Comparison of ENCODE assay signal across 17 cellular contexts in genomic region chr3:31966978-31967592, GRCh38. TPM values are rescaled to one million over a fixed set of nuclear protein-coding genes. Genes with fewer than 3 reads are reported as not detected.
DNase-seq lines count a peak whose midpoint lies in the region; ATAC-seq, FAIRE-seq and TF ChIP-seq lines count a peak whose summit lies in the region.
"Had no signal": no experiment of that assay in that cellular context is flagged by ENCODE, and none has a peak within 500 bp of the region (broad histone marks: within the 10 kb centered on the region; RNA-seq: fewer than 3 reads in every experiment).

No MANE protein-coding gene starts in this region.

- no peaks in the 10 kb centered on the region for H4K20me1 ChIP-seq in HCT116 (ENCODE audit: insufficient read depth)
- H4K20me1 ChIP-seq in keratinocyte (ENCODE audit: control insufficient read depth, extremely low read depth, insufficient read depth, low read length): peaks cover 2% of the 10 kb centered on the region

- H3K27ac ChIP-seq in HCT116 (ENCODE audit: low read depth, low read length): peak overlapping the region; percentile 46; the same call in 1 of the 2 replicates
- peak overlapping the region; percentile 99 for H3K27ac ChIP-seq in keratinocyte (ENCODE audit: control insufficient read depth, insufficient read depth, low read length)
- H3K27ac ChIP-seq in stomach: peak overlapping the region in 4 of 5 donors; percentile 42 to 80 (median 58)

- no peak for TF ChIP-seq EP300 in stomach (IDR thresholded peaks at IDR 0.05)

- peaks cover 36% of the 10 kb centered on the region for H3K36me3 Mint-ChIP-seq in activated B cell treated with CpG ODN at 0.5 μM for 24 hours (ENCODE audit: low read depth)

- BruUV-seq in HCT116 (replicated peaks; lab: Mats Ljungman, UMichigan): no TSS peak

- H3K4me3 Mint-ChIP-seq in activated B cell treated with CpG ODN at 0.5 μM for 24 hours: no peak overlapping the region
- H3K4me3 Mint-ChIP-seq: central memory CD8-positive, alpha-beta T cell had no signal

- no peaks in the 10 kb centered on the region for H3K27me3 ChIP-seq in HCT116 (ENCODE audit: insufficient read depth, low read length)
- no peaks in the 10 kb centered on the region for H3K27me3 ChIP-seq in keratinocyte (ENCODE audit: control insufficient read depth, extremely low read depth, insufficient read depth, low read length)
- no peaks in the 10 kb centered on the region for H3K27me3 ChIP-seq in stomach

- H3K9me3 Mint-ChIP-seq in activated B cell treated with CpG ODN at 0.5 μM for 24 hours: no peaks in the 10 kb centered on the region
- H3K9me3 Mint-ChIP-seq: central memory CD8-positive, alpha-beta T cell; neural crest cell had no signal

- TF ChIP-seq CTCF in HCT116 (IDR thresholded peaks at IDR 0.05 in 2 of 3, conservative IDR thresholded peaks at IDR 0.05 in 1 of 3; ENCODE audit: borderline replicate concordance in 1 of 3, insufficient read depth in 1 of 3, low read depth in 2 of 3, low read length in 2 of 3): no peak
- TF ChIP-seq CTCF in activated B cell treated with CpG ODN at 0.5 μM for 24 hours (IDR thresholded peaks at IDR 0.05): no peak
- TF ChIP-seq CTCF in keratinocyte (optimal IDR thresholded peaks at IDR 0.05 in 1 of 3, IDR thresholded peaks at IDR 0.05 in 1 of 3, conservative IDR thresholded peaks at IDR 0.05 in 1 of 3; ENCODE audit: extremely low read depth in 1 of 3, insufficient read depth in 2 of 3, low read length in 3 of 3): no peak
- TF ChIP-seq CTCF in stomach (IDR thresholded peaks at IDR 0.05): no peak
- no peak for TF ChIP-seq CTCF in GM13977 (IDR thresholded peaks at IDR 0.05; ENCODE audit: extremely low read depth, insufficient read depth, missing control alignments)

- no peak for DNase-seq in HCT116 (ENCODE audit: low read depth, low spot score)
- no peak for DNase-seq in activated B cell treated with CpG ODN at 0.5 μM for 24 hours
- no peak for DNase-seq in keratinocyte (ENCODE audit: low read depth, low spot score)
- no peak for DNase-seq in stomach
- no peak for DNase-seq in HT-29 (ENCODE audit: low spot score)
- no peak for DNase-seq in amniotic stem cell (lab: John Stamatoyannopoulos, UW)
- DNase-seq in GM13977 (ENCODE audit: low spot score): no peak
- DNase-seq: activated CD8-positive, alpha-beta memory T cell treated with anti-CD3 and anti-CD28 coated beads for 24 hours; AML-193; DMS 273 treated with DMSO at 0.1 percent for 48 hours; effector CD8-positive, alpha-beta T cell; GOT3; NCI-H1105 treated with DMSO at 0.1 percent for 48 hours; NCI-H82 had no signal

- 75 to 89% (median 81%) methylated on average over 4 of the region's 4 CpGs for WGBS in stomach, 5 donors

- ATAC-seq in HCT116 (no peak), activated B cell treated with CpG ODN at 0.5 μM for 24 hours (ENCODE audit: low read depth) (no peak), GM21786 (IDR thresholded peaks at IDR 0.05; ENCODE audit: unreplicated experiment) (no peak)

- H3K27ac Mint-ChIP-seq in activated B cell treated with CpG ODN at 0.5 μM for 24 hours: peak overlapping the region; percentile 67

- H3K9me3 ChIP-seq in HCT116 (ENCODE audit: control insufficient read depth in 1 of 2, insufficient read depth in 1 of 2, low read depth in 1 of 2, low read length in 2 of 2): no peaks in the 10 kb centered on the region
- no peaks in the 10 kb centered on the region for H3K9me3 ChIP-seq in keratinocyte (ENCODE audit: control insufficient read depth, low read depth, low read length)
- H3K9me3 ChIP-seq in stomach: no peaks in the 10 kb centered on the region

- TF ChIP-seq RAD21 in HCT116 (IDR thresholded peaks at IDR 0.05; ENCODE audit: low read depth): no peak

- H3K4me3 ChIP-seq in HCT116 (replicated peaks in 1 of 2; ENCODE audit: low read depth in 1 of 2, low read length in 2 of 2) (no peak overlapping the region), keratinocyte (ENCODE audit: control insufficient read depth in 2 of 3, extremely low read depth in 1 of 3, insufficient read depth in 2 of 3, low read depth in 1 of 3, low read length in 3 of 3) (no peak overlapping the region), stomach (no peak overlapping the region)

- H3K27me3 Mint-ChIP-seq in activated B cell treated with CpG ODN at 0.5 μM for 24 hours: no peaks in the 10 kb centered on the region

- dilution Hi-C loops in keratinocyte (cut with MboI; ENCODE audit: extremely low pct_ligation_motif_present, low sequenced_read_pairs): no loop called here

- in situ Hi-C loops in GM13977 (cut with MboI; ENCODE audit: low pct_unique_long_range_greater_than_20kb, low sequenced_read_pairs, unreplicated experiment): no loop called here

- H3K79me2 ChIP-seq in HCT116 (ENCODE audit: insufficient read depth, low read length): peaks cover 22% of the 10 kb centered on the region
- peaks cover 74% of the 10 kb centered on the region for H3K79me2 ChIP-seq in keratinocyte (ENCODE audit: control insufficient read depth, insufficient read depth, low read length)

- no peak for FAIRE-seq in keratinocyte (lab: Jason Lieb, UNC)

- H3K4me1 ChIP-seq in HCT116 (ENCODE audit: control insufficient read depth in 1 of 2, insufficient read depth in 2 of 2, low read length in 2 of 2): peaks cover 34 to 49% of the 10 kb centered on the region in 2 experiments
- H3K4me1 ChIP-seq in keratinocyte (ENCODE audit: control insufficient read depth, extremely low read depth, insufficient read depth, low read length): peaks cover 48% of the 10 kb centered on the region
- H3K4me1 ChIP-seq in stomach: peaks cover 0 to 13% (median 7%) of the 10 kb centered on the region in 4 donors

- TF ChIP-seq POLR2A in HCT116 (IDR thresholded peaks at IDR 0.05; ENCODE audit: borderline replicate concordance, extremely low read depth, insufficient read depth, insufficient read length): no peak
- no peak for TF ChIP-seq POLR2A in stomach (IDR thresholded peaks at IDR 0.05)

- no peaks in the 10 kb centered on the region for H3K36me3 ChIP-seq in HCT116 (ENCODE audit: control insufficient read depth in 1 of 2, insufficient read depth in 2 of 2, low read length in 2 of 2)
- H3K36me3 ChIP-seq in keratinocyte (ENCODE audit: control insufficient read depth in 2 of 2, extremely low read depth in 1 of 2, insufficient read depth in 2 of 2, low read length in 2 of 2): peaks cover 0 to 7% of the 10 kb centered on the region in 2 experiments
- H3K36me3 ChIP-seq in stomach: no peaks in the 10 kb centered on the region

- RAD21 ChIA-PET in HCT116 (lab: Charles Lee; ENCODE audit: low non-redundant PET in 1 of 2, low total read pairs in 2 of 2, uncharacterized antibody in 2 of 2, unreplicated experiment in 2 of 2): no interaction called here

- no peak overlapping the region for H2AFZ ChIP-seq in HCT116 (ENCODE audit: low read depth, low read length, poor library complexity, severe bottlenecking)
- no peak overlapping the region for H2AFZ ChIP-seq in keratinocyte (ENCODE audit: control insufficient read depth, low read length)

- H3K9me2 ChIP-seq in HCT116 (ENCODE audit: insufficient read depth): no peaks in the 10 kb centered on the region

- H3K4me1 Mint-ChIP-seq in activated B cell treated with CpG ODN at 0.5 μM for 24 hours: peaks cover 81% of the 10 kb centered on the region
- H3K4me1 Mint-ChIP-seq: central memory CD8-positive, alpha-beta T cell had no signal

- H3K4me2 ChIP-seq in HCT116 (ENCODE audit: low read length): peak overlapping the region; percentile 73; the same call in 1 of the 2 replicates
- peak overlapping the region; percentile 96 for H3K4me2 ChIP-seq in keratinocyte (ENCODE audit: control insufficient read depth, extremely low read depth, insufficient read depth, low read depth, low read length)

- no peaks in the 10 kb centered on the region for H3K9me1 ChIP-seq in keratinocyte (ENCODE audit: control insufficient read depth, extremely low read depth, insufficient read depth, low read length)

- no peak overlapping the region for H3K9ac ChIP-seq in HCT116 (ENCODE audit: low read length)
- H3K9ac ChIP-seq in keratinocyte (ENCODE audit: control insufficient read depth, extremely low read depth, insufficient read depth, low read length): peak overlapping the region; percentile 76

- CTCF ChIA-PET in HCT116 (lab: Charles Lee) (no interaction called here), activated B cell treated with CpG ODN at 0.5 μM for 24 hours (lab: Charles Lee) (interaction anchor here (1.1 to 1.4 kb wide), 3 partner anchors 11 to 109 kb away, joined by 3 to 4 read pairs (median 3); no protein-coding TSS in a partner anchor)

- intact Hi-C loops in HCT116 (cut with micrococcal nuclease): no loop called here
- intact Hi-C loops in activated B cell treated with CpG ODN at 0.5 μM for 24 hours (cut with micrococcal nuclease): no loop called here
- intact Hi-C loops in stomach (cut with DNase I; ENCODE audit: low total_unique reads): no loop called here

- POLR2A ChIA-PET in HCT116 (lab: Charles Lee): no interaction called here
- POLR2A ChIA-PET in activated B cell treated with CpG ODN at 0.5 μM for 24 hours (lab: Charles Lee): interaction anchor here (0.5 to 1.6 kb wide), 6 partner anchors 9 to 368 kb away, joined by 3 to 5 read pairs (median 3); partner anchors contain the start of gene ZNF860

RNA-seq across cellular contexts. Expression of gene OSBPL10, which starts 14.0 kb away (rescaled TPM):
- total RNA-seq in HCT116 (2021; ENCODE audit: unreplicated experiment) (25.8 TPM), activated B cell treated with CpG ODN at 0.5 μM for 24 hours (125 and 137 TPM in 2 replicates), stomach (10 to 100 TPM in 3 of 5 donors, 1 to 10 TPM in 2; 1.8 to 37.7 (median 21.3) TPM)
- 14.4 and 16.5 TPM in 2 replicates for polyA plus RNA-seq in HCT116 (2012)
- polyA plus RNA-seq in keratinocyte (42.6 to 78.1 TPM (median 50.1 TPM) in 3 replicates), stomach (1 to 10 TPM; 3.3 to 6.0 (median 5.8) TPM)
- polyA plus RNA-seq in keratinocyte (2011; ENCODE audit: low read depth): 14.4 TPM
- 68.5 and 68.9 TPM in 2 replicates for polyA plus RNA-seq in keratinocyte (2011; cell fraction: cytosol; rRNA removed)
- polyA plus RNA-seq in keratinocyte (2011; cell fraction: nucleus; rRNA removed): 82.4 and 92.0 TPM in 2 replicates
- polyA plus RNA-seq in keratinocyte (2012; ENCODE audit: low replicate concordance): 27.0 and 67.6 TPM in 2 replicates
- polyA minus RNA-seq in keratinocyte: 88.3 to 141 TPM (median 103 TPM) in 3 replicates
- polyA minus RNA-seq in keratinocyte (2011; cell fraction: cytosol; rRNA and poly(A)+ RNA removed): 59.1 TPM
- 59.5 and 153 TPM in 2 replicates for polyA minus RNA-seq in keratinocyte (2011; cell fraction: nucleus; rRNA and poly(A)+ RNA removed)
- total RNA-seq in HT-29 (2014; rRNA removed; shearing (Covaris generic)): 38.2 and 65.1 TPM in 2 replicates

RNA-seq across cellular contexts. Expression of gene ZNF860, which starts 14.5 kb away (rescaled TPM):
- 2.9 TPM for total RNA-seq in HCT116 (2021; ENCODE audit: unreplicated experiment)
- polyA plus RNA-seq in HCT116 (2012): 1.1 and 1.5 TPM in 2 replicates
- total RNA-seq in activated B cell treated with CpG ODN at 0.5 μM for 24 hours: 16.6 and 19.1 TPM in 2 replicates
- polyA plus RNA-seq in keratinocyte: 5.6 to 10.3 TPM (median 7.9 TPM) in 3 replicates
- 1.6 TPM for polyA plus RNA-seq in keratinocyte (2011; ENCODE audit: low read depth)
- polyA plus RNA-seq in keratinocyte (2011; cell fraction: cytosol; rRNA removed): 3.7 and 8.1 TPM in 2 replicates
- polyA plus RNA-seq in keratinocyte (2011; cell fraction: nucleus; rRNA removed): 10.3 and 10.5 TPM in 2 replicates
- polyA plus RNA-seq in keratinocyte (2012; ENCODE audit: low replicate concordance): 1.8 and 6.0 TPM in 2 replicates
- polyA minus RNA-seq in keratinocyte: 6.3 to 15.7 TPM (median 13.4 TPM) in 3 replicates
- polyA minus RNA-seq in keratinocyte (2011; cell fraction: cytosol; rRNA and poly(A)+ RNA removed): 4.4 TPM
- 7.3 and 12.2 TPM in 2 replicates for polyA minus RNA-seq in keratinocyte (2011; cell fraction: nucleus; rRNA and poly(A)+ RNA removed)
- total RNA-seq in stomach: 1 to 10 TPM in 2 of 5 donors, not detected in 3; 1.2 to 2.0 TPM
- 1 to 10 TPM in 1 of 3 donors, under 1 TPM in 1, not detected in 1; 0.50 to 1.5 TPM for polyA plus RNA-seq in stomach
- total RNA-seq in HT-29 (2014; rRNA removed; shearing (Covaris generic)): 3.9 and 7.5 TPM in 2 replicates

Comparison
In these comparisons a context has a peak if more than half of its experiments do, and no peak if none do; other contexts are left out.
1. H3K27ac ChIP-seq: peak in every context shown above with its lines; median percentile 99 in keratinocyte; 58 in stomach; 46 in HCT116.